12 cellular contexts compared by ENCODE assay signal in the genomic region with DNA sequence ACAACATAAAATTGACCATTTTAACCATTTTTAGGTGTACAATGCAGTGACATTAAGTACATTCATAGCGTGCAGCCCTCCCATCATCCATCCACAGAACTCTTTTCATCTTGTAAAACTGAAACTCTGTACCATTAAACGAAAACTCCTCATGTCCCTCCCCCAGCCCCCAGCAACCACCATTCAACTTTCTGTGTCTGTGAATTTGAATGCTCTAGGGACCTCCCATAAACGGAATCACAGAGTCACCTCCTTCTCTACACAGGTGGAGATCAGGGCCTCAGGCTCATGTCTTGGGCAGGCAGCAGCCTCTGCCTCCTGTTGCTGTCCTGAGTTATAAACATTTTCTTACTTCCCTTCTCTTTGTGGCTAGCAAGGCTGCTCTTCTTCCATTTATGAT. TPM values are rescaled to one million over a fixed set of nuclear protein-coding genes. Genes with fewer than 3 reads are reported as not detected.
DNase-seq lines count a peak whose midpoint lies in the region; ATAC-seq and TF ChIP-seq lines count a peak whose summit lies in the region.
"Had no signal": no experiment of that assay in that cellular context is flagged by ENCODE, and none has a peak within 500 bp of the region (broad histone marks: within the 10 kb centered on the region; RNA-seq: fewer than 3 reads in every experiment).

No MANE protein-coding gene starts in this region.

- WGBS in thyroid gland, 2 donors, result 60 to 81% methylated on average over 3 of the region's 3 CpGs

- no peaks in the 10 kb centered on the region for H3K9me3 ChIP-seq in thyroid gland

- no peaks in the 10 kb centered on the region for H3K36me3 Mint-ChIP-seq in activated CD4-positive, alpha-beta memory T cell treated with anti-CD3 and anti-CD28 coated beads for 36 hours

- POLR2A ChIA-PET in activated CD4-positive, alpha-beta memory T cell treated with anti-CD3 and anti-CD28 coated beads for 36 hours (lab: Charles Lee), result no interaction called here

- TF ChIP-seq POLR2A in GM18505 (IDR thresholded peaks at IDR 0.05; ENCODE audit: borderline replicate concordance, extremely low read depth, insufficient read depth, insufficient read length) (no peak), thyroid gland (IDR thresholded peaks at IDR 0.05) (no peak)

- no peaks in the 10 kb centered on the region for H3K27me3 Mint-ChIP-seq in activated CD4-positive, alpha-beta memory T cell treated with anti-CD3 and anti-CD28 coated beads for 36 hours

- peaks cover 12% of the 10 kb centered on the region for H3K4me1 Mint-ChIP-seq in activated CD4-positive, alpha-beta memory T cell treated with anti-CD3 and anti-CD28 coated beads for 36 hours (ENCODE audit: low read depth)

- no peak for TF ChIP-seq CTCF in thyroid gland (IDR thresholded peaks at IDR 0.05)

- CTCF ChIA-PET in activated CD4-positive, alpha-beta memory T cell treated with anti-CD3 and anti-CD28 coated beads for 36 hours (lab: Charles Lee), result no interaction called here

- no peak overlapping the region for H3K4me3 ChIP-seq in thyroid gland (replicated peaks in 1 of 3)
- H3K4me3 ChIP-seq: smooth muscle cell had no signal

- no peaks in the 10 kb centered on the region for H3K9me3 Mint-ChIP-seq in activated CD4-positive, alpha-beta memory T cell treated with anti-CD3 and anti-CD28 coated beads for 36 hours

- H3K4me1 ChIP-seq in thyroid gland, result peaks cover 0 to 4% of the 10 kb centered on the region in 2 donors

- DNase-seq in activated CD4-positive, alpha-beta memory T cell treated with anti-CD3 and anti-CD28 coated beads for 36 hours, result peak; percentile 72
- DNase-seq in NCI-H748 treated with DMSO at 0.1 percent for 48 hours (lab: John Stamatoyannopoulos, UW) (no peak), thyroid gland (no peak), activated gamma-delta T cell treated with Interleukin-2 at 50 U/mL for 16 hours (no peak)
- no peak for DNase-seq in activated CD8-positive, alpha-beta memory T cell treated with anti-CD3 and anti-CD28 coated beads for 24 hours
- DNase-seq: foreskin melanocyte, mesenchymal stem cell had no signal

- H3K36me3 ChIP-seq in thyroid gland, result no peaks in the 10 kb centered on the region

- ATAC-seq in GM18505 (IDR thresholded peaks at IDR 0.05; ENCODE audit: unreplicated experiment) (peak; percentile 94), GM19351 (IDR thresholded peaks at IDR 0.05; ENCODE audit: unreplicated experiment) (peak; percentile 97), HG02938 (IDR thresholded peaks at IDR 0.05; ENCODE audit: unreplicated experiment) (peak; percentile 89)

- no peak overlapping the region for H3K4me3 Mint-ChIP-seq in activated CD4-positive, alpha-beta memory T cell treated with anti-CD3 and anti-CD28 coated beads for 36 hours

- no peaks in the 10 kb centered on the region for H3K27me3 ChIP-seq in thyroid gland

- intact Hi-C loops in activated CD4-positive, alpha-beta memory T cell treated with anti-CD3 and anti-CD28 coated beads for 36 hours (cut with micrococcal nuclease), result no loop called here
- intact Hi-C loops in thyroid gland (cut with DNase I), result no loop called here

- H3K27ac Mint-ChIP-seq in activated CD4-positive, alpha-beta memory T cell treated with anti-CD3 and anti-CD28 coated beads for 36 hours, result peak overlapping the region; percentile 28

- H3K27ac ChIP-seq in thyroid gland, result no peak overlapping the region
- H3K27ac ChIP-seq: RWPE1 had no signal

RNA-seq across cellular contexts. Expression of a gene that starts 7.3 kb away (rescaled TPM):
- total RNA-seq in activated CD4-positive, alpha-beta memory T cell treated with anti-CD3 and anti-CD28 coated beads for 36 hours, result 10 to 100 TPM; 29.3 to 29.7 TPM
- total RNA-seq in thyroid gland, result 1 to 10 TPM; 1.2 to 5.3 (median 3.0) TPM

Comparison
In these comparisons a context has a peak if more than half of its experiments do, and no peak if none do; other contexts are left out.
1. RNA of a gene that starts 7.3 kb away (total RNA-seq): 29.3 to 29.7 TPM in activated CD4-positive, alpha-beta memory T cell treated with anti-CD3 and anti-CD28 coated beads for 36 hours; 1.2 to 5.3 TPM in thyroid gland; every median in the first group is over 4 times any median in the second.
2. Peak in every context shown above with its lines, with median percentiles within 50 percentile points of each other: ATAC-seq.